9 cellular contexts compared by ENCODE assay signal in the genomic region with DNA sequence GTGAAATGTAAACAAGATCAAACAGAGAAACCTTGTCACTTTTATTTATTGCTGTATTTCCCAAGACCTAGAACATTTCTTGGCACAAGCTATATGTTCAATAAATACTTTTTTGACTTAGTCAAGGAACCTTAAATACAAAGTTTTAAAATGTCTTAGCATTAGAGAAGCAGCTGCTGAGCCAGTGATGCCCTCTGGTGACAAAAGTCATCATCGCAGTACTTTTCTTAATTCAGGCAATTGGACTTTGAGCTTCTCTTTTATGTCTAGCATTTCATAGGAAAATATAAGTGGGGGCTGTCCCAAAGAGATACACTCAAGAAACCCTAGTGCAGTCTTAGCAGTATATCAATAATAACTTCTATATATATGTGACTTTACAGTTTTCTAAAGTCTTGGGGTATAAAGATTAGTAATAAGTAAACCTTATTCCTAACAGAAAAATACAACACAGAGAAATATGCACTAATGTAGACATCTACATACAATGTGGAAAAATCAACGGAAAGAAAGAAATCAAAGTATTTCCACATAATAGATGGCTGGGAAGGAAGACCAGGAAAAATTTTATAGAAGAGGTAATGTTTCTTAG.
DNase-seq lines count a peak whose midpoint lies in the region; ATAC-seq and TF ChIP-seq lines count a peak whose summit lies in the region.
"Had no signal": no experiment of that assay in that cellular context is flagged by ENCODE, and none has a peak within 500 bp of the region (broad histone marks: within the 10 kb centered on the region; RNA-seq: fewer than 3 reads in every experiment).

No MANE protein-coding gene starts in this region.

- no peak overlapping the region for H3K4me3 Mint-ChIP-seq in HFFc6

- peak; percentile 41; the same call in 1 of the 2 replicates for TF ChIP-seq CTCF in HFFc6 (IDR thresholded peaks at IDR 0.05)
- TF ChIP-seq CTCF in PC-3 (conservative IDR thresholded peaks at IDR 0.05; ENCODE audit: low read depth, low read length): peak; percentile 77

- no peaks in the 10 kb centered on the region for H3K36me3 Mint-ChIP-seq in HFFc6 (ENCODE audit: low read depth)

- no peak for DNase-seq in HFFc6
- peak; percentile 53 for DNase-seq in PC-3
- DNase-seq in astrocyte of the hippocampus (ENCODE audit: low read depth, low spot score): peak; percentile 63
- peak; percentile 71 for DNase-seq in medulla oblongata (ENCODE audit: extremely low spot score)
- DNase-seq in GF-D8 (lab: John Stamatoyannopoulos, UW): no peak
- no peak for DNase-seq in NCI-H1436 treated with DMSO at 0.1 percent for 48 hours (lab: John Stamatoyannopoulos, UW)

- H3K4me1 ChIP-seq in PC-3 (ENCODE audit: insufficient read depth, low read length): no peaks in the 10 kb centered on the region

- H3K27me3 ChIP-seq in PC-3 (ENCODE audit: low read length): peaks cover 15% of the 10 kb centered on the region

- peaks cover 20% of the 10 kb centered on the region for H3K9me3 Mint-ChIP-seq in HFFc6

- ATAC-seq in GM18499 (IDR thresholded peaks at IDR 0.05; ENCODE audit: insufficient read depth, unreplicated experiment): peak; percentile 55
- no peak for ATAC-seq in PC-3
- no peak for ATAC-seq in GM19467 (IDR thresholded peaks at IDR 0.05; ENCODE audit: unreplicated experiment)

- H3K4me1 Mint-ChIP-seq in HFFc6 (ENCODE audit: low read depth): no peaks in the 10 kb centered on the region

- no peaks in the 10 kb centered on the region for H4K20me1 ChIP-seq in PC-3 (ENCODE audit: low read length)

- BruUV-seq in PC-3 (replicated peaks; lab: Mats Ljungman, UMichigan): no TSS peak

- H3K4me3 ChIP-seq in PC-3 (ENCODE audit: low read length): no peak overlapping the region
- H3K4me3 ChIP-seq: SK-N-MC had no signal

- CTCF ChIA-PET in PC-3 (lab: Charles Lee): interaction anchor here (0.6 to 1.0 kb wide), 7 partner anchors 14 to 989 kb away, joined by 3 to 5 read pairs (median 4); no protein-coding TSS in a partner anchor

- intact Hi-C loops in PC-3 (cut with micrococcal nuclease): loop anchor here (1.0 to 5.0 kb wide), 2 partner anchors 49 to 158 kb away; a partner anchor contains a TSS

- H3K27me3 Mint-ChIP-seq in HFFc6 (ENCODE audit: insufficient read depth): no peaks in the 10 kb centered on the region

- H2AFZ ChIP-seq in PC-3 (ENCODE audit: low read length): no peak overlapping the region

- H3K9me3 ChIP-seq in PC-3 (ENCODE audit: low read length): no peaks in the 10 kb centered on the region

- H3K79me2 ChIP-seq in PC-3 (ENCODE audit: low read length): no peaks in the 10 kb centered on the region

- no peaks in the 10 kb centered on the region for H3K36me3 ChIP-seq in PC-3 (ENCODE audit: low read depth, low read length)

- no peak overlapping the region for H3K4me2 ChIP-seq in PC-3 (ENCODE audit: low read length)

- H3K27ac ChIP-seq in PC-3 (ENCODE audit: low read length): no peak overlapping the region
- H3K27ac ChIP-seq: SK-N-MC had no signal

- no peak overlapping the region for H3K9ac ChIP-seq in PC-3 (ENCODE audit: low read length)

- no peaks in the 10 kb centered on the region for H3K9me2 ChIP-seq in PC-3 (replicated peaks; ENCODE audit: low read length)

- H3F3A ChIP-seq in PC-3 (ENCODE audit: low read length, unreplicated experiment): no peaks in the 10 kb centered on the region

- POLR2A ChIA-PET in PC-3 (lab: Charles Lee; ENCODE audit: unreplicated experiment): no interaction called here

- no peak overlapping the region for H3K27ac Mint-ChIP-seq in HFFc6

Comparison
In these comparisons a context has a peak if more than half of its experiments do, and no peak if none do; other contexts are left out.
1. DNase-seq: peak in PC-3 (single experiment), astrocyte of the hippocampus (single experiment) and medulla oblongata (single experiment); none in HFFc6 (single experiment), GF-D8 (single experiment) and NCI-H1436 treated with DMSO at 0.1 percent for 48 hours (single experiment).